Comparison of ENCODE assay signal across 27 cellular contexts in the genomic region with DNA sequence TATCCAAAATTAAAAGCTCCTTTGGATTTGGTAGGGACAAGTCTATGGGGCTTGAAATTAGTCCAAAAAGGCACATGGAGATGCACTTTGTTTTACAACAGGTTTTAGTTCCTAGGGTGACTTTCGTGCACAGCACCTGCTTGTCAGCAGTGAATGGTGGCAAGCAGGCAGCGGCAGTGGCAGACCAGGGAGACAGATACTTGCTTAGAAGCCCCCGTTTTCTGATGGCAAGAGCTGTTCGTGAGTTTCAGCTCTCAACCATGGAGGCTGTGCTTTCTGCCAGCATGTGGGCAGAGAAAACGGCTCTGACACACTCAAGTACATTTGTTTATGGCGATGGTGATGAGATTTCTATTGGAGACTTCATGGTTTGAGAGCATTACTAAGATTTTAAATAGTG.
"Had no signal": no experiment of that assay in that cellular context is flagged by ENCODE, and none has a peak within 500 bp of the region (broad histone marks: within the 10 kb centered on the region; RNA-seq: fewer than 3 reads in every experiment).

No MANE protein-coding gene starts in this region.

- DNase-seq: activated CD4-positive, alpha-beta memory T cell treated with anti-CD3 and anti-CD28 coated beads for 36 hours; activated CD4-positive, alpha-beta T cell treated with anti-CD3 and anti-CD28 coated beads for 36 hours; activated CD4-positive, alpha-beta T cell treated with anti-CD3 and anti-CD28 coated beads, Interleukin-2, amount 10 ng/mL, durations not matched to agents 24 days and 14 days; activated CD4-positive, CD25-positive, alpha-beta regulatory T cell; activated CD4-positive, CD25-positive, alpha-beta regulatory T cell treated with anti-CD3 and anti-CD28 coated beads, Interleukin-2, amount 50 U/mL, for 72 hours; activated CD8-positive, alpha-beta T cell treated with anti-CD3 and anti-CD28 coated beads, Interleukin-2, amount 10 ng/mL, durations not matched to agents 7 days and 5 days; activated gamma-delta T cell; activated naive CD4-positive, alpha-beta T cell; activated naive CD4-positive, alpha-beta T cell treated with anti-CD3 and anti-CD28 coated beads, Interleukin-2, amount 10 ng/mL, durations not matched to agents 7 days and 5 days; activated naive CD8-positive, alpha-beta T cell treated with anti-CD3 and anti-CD28 coated beads, Interleukin-2, amount 10 ng/mL, durations not matched to agents 7 days and 5 days; activated T-cell treated with anti-CD3 and anti-CD28 coated beads, Interleukin-2, amount 50 U/mL, for 4 hours; central memory CD4-positive, alpha-beta T cell; cerebellar nuclear complex; effector memory CD4-positive, alpha-beta T cell; esophagus squamous epithelium; foreskin melanocyte; heart right ventricle; T-helper 2 cell had no signal

- H3K27ac ChIP-seq: ascending aorta, breast epithelium, cardiac muscle cell, colonic mucosa, epithelial cell of prostate, esophagus squamous epithelium, gastroesophageal sphincter, heart right ventricle had no signal

- H3K36me3 ChIP-seq: ascending aorta, breast epithelium, cardiac muscle cell, colonic mucosa, esophagus squamous epithelium, gastroesophageal sphincter, heart right ventricle had no signal

- H3K4me3 Mint-ChIP-seq: activated CD4-positive, alpha-beta memory T cell treated with anti-CD3 and anti-CD28 coated beads for 36 hours; activated CD4-positive, alpha-beta T cell treated with anti-CD3 and anti-CD28 coated beads for 36 hours; activated CD4-positive, alpha-beta T cell treated with anti-CD3 and anti-CD28 coated beads, Interleukin-2, amount 10 ng/mL, durations not matched to agents 24 days and 14 days; activated CD8-positive, alpha-beta T cell treated with anti-CD3 and anti-CD28 coated beads, Interleukin-2, amount 10 ng/mL, durations not matched to agents 7 days and 5 days; activated naive CD4-positive, alpha-beta T cell treated with anti-CD3 and anti-CD28 coated beads, Interleukin-2, amount 10 ng/mL, durations not matched to agents 7 days and 5 days; activated naive CD8-positive, alpha-beta T cell treated with anti-CD3 and anti-CD28 coated beads, Interleukin-2, amount 10 ng/mL, durations not matched to agents 7 days and 5 days; activated T-cell treated with anti-CD3 and anti-CD28 coated beads, Interleukin-2, amount 50 U/mL, for 4 hours; activated T-helper 17 cell treated with anti-CD3 and anti-CD28 coated beads, Interleukin-2, amount 50 U/mL, for 72 hours; brain had no signal

- H3K4me3 ChIP-seq: ascending aorta, breast epithelium, cardiac muscle cell, colonic mucosa, esophagus squamous epithelium, gastroesophageal sphincter, heart right ventricle had no signal

- H3K4me1 ChIP-seq: ascending aorta, breast epithelium, colonic mucosa, esophagus squamous epithelium, gastroesophageal sphincter, heart right ventricle had no signal

- H3K9me3 Mint-ChIP-seq: activated CD4-positive, alpha-beta memory T cell treated with anti-CD3 and anti-CD28 coated beads for 36 hours; activated CD4-positive, alpha-beta T cell treated with anti-CD3 and anti-CD28 coated beads, Interleukin-2, amount 10 ng/mL, durations not matched to agents 24 days and 14 days; activated naive CD4-positive, alpha-beta T cell treated with anti-CD3 and anti-CD28 coated beads, Interleukin-2, amount 10 ng/mL, durations not matched to agents 7 days and 5 days; activated naive CD4-positive, alpha-beta T cell treated with anti-CD3 and anti-CD28 coated beads, Interleukin-2, amount 50 U/mL, for 72 hours; activated naive CD8-positive, alpha-beta T cell treated with anti-CD3 and anti-CD28 coated beads, Interleukin-2, amount 10 ng/mL, durations not matched to agents 7 days and 5 days; activated T-cell treated with anti-CD3 and anti-CD28 coated beads, Interleukin-2, amount 50 U/mL, for 4 hours; activated T-helper 17 cell treated with anti-CD3 and anti-CD28 coated beads, Interleukin-2, amount 50 U/mL, for 72 hours; brain had no signal

- H3K36me3 Mint-ChIP-seq: activated CD4-positive, alpha-beta memory T cell treated with anti-CD3 and anti-CD28 coated beads for 36 hours; activated naive CD4-positive, alpha-beta T cell treated with anti-CD3 and anti-CD28 coated beads, Interleukin-2, amount 10 ng/mL, durations not matched to agents 7 days and 5 days; activated naive CD4-positive, alpha-beta T cell treated with anti-CD3 and anti-CD28 coated beads, Interleukin-2, amount 50 U/mL, for 72 hours; activated naive CD8-positive, alpha-beta T cell treated with anti-CD3 and anti-CD28 coated beads, Interleukin-2, amount 10 ng/mL, durations not matched to agents 7 days and 5 days; brain had no signal

- H3K27me3 ChIP-seq: ascending aorta, breast epithelium, cardiac muscle cell, colonic mucosa had no signal

- H3K4me1 Mint-ChIP-seq: activated CD4-positive, alpha-beta T cell treated with anti-CD3 and anti-CD28 coated beads for 36 hours; activated CD4-positive, alpha-beta T cell treated with anti-CD3 and anti-CD28 coated beads, Interleukin-2, amount 10 ng/mL, durations not matched to agents 24 days and 14 days; activated naive CD4-positive, alpha-beta T cell treated with anti-CD3 and anti-CD28 coated beads, Interleukin-2, amount 10 ng/mL, durations not matched to agents 7 days and 5 days; activated naive CD8-positive, alpha-beta T cell treated with anti-CD3 and anti-CD28 coated beads, Interleukin-2, amount 10 ng/mL, durations not matched to agents 7 days and 5 days; activated T-helper 17 cell treated with anti-CD3 and anti-CD28 coated beads, Interleukin-2, amount 50 U/mL, for 72 hours; brain had no signal

- ATAC-seq: activated CD4-positive, alpha-beta T cell treated with anti-CD3 and anti-CD28 coated beads for 36 hours; activated CD8-positive, alpha-beta T cell treated with anti-CD3 and anti-CD28 coated beads, Interleukin-2, amount 10 ng/mL, durations not matched to agents 7 days and 5 days; activated naive CD4-positive, alpha-beta T cell treated with anti-CD3 and anti-CD28 coated beads, Interleukin-2, amount 50 U/mL, for 72 hours; activated T-cell treated with anti-CD3 and anti-CD28 coated beads, Interleukin-2, amount 50 U/mL, for 4 hours; activated T-helper 17 cell treated with anti-CD3 and anti-CD28 coated beads, Interleukin-2, amount 50 U/mL, for 72 hours; gastroesophageal sphincter; heart right ventricle had no signal

- H3K9me3 ChIP-seq: ascending aorta, colonic mucosa, esophagus squamous epithelium, heart right ventricle had no signal

- H3K27ac Mint-ChIP-seq: activated CD4-positive, alpha-beta memory T cell treated with anti-CD3 and anti-CD28 coated beads for 36 hours; activated CD4-positive, alpha-beta T cell treated with anti-CD3 and anti-CD28 coated beads for 36 hours; activated CD4-positive, alpha-beta T cell treated with anti-CD3 and anti-CD28 coated beads, Interleukin-2, amount 10 ng/mL, durations not matched to agents 24 days and 14 days; activated CD8-positive, alpha-beta T cell treated with anti-CD3 and anti-CD28 coated beads, Interleukin-2, amount 10 ng/mL, durations not matched to agents 7 days and 5 days; activated naive CD4-positive, alpha-beta T cell treated with anti-CD3 and anti-CD28 coated beads, Interleukin-2, amount 10 ng/mL, durations not matched to agents 7 days and 5 days; activated naive CD4-positive, alpha-beta T cell treated with anti-CD3 and anti-CD28 coated beads, Interleukin-2, amount 50 U/mL, for 72 hours; activated naive CD8-positive, alpha-beta T cell treated with anti-CD3 and anti-CD28 coated beads, Interleukin-2, amount 10 ng/mL, durations not matched to agents 7 days and 5 days; activated T-helper 17 cell treated with anti-CD3 and anti-CD28 coated beads, Interleukin-2, amount 50 U/mL, for 72 hours; brain had no signal
